ENCODE assay signal across 1 cellular context in the genomic region with DNA sequence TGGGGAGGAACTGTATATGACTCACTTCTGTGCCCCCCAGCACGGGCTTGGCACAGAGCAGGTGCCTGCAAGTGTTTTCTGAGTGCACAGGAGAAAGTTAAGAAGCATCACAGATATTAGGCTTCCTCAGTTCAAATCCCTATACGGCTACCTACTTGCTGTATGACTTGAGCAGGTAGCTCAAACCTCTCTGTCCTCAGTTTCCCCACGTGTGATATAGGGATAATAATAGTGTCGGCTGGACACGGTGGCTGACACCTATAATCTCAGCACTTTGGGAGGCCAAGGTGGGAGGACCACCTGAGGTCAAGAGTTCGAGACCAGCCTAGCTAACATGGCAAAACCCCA.
TF ChIP-seq lines count a peak whose summit lies in the region.

No MANE protein-coding gene starts in this region.

TF ChIP-seq in H1, 55 proteins besides CTCF, POLR2A, EP300 and RAD21 (continued from another document):
- TF ChIP-seq, protein P1, sequence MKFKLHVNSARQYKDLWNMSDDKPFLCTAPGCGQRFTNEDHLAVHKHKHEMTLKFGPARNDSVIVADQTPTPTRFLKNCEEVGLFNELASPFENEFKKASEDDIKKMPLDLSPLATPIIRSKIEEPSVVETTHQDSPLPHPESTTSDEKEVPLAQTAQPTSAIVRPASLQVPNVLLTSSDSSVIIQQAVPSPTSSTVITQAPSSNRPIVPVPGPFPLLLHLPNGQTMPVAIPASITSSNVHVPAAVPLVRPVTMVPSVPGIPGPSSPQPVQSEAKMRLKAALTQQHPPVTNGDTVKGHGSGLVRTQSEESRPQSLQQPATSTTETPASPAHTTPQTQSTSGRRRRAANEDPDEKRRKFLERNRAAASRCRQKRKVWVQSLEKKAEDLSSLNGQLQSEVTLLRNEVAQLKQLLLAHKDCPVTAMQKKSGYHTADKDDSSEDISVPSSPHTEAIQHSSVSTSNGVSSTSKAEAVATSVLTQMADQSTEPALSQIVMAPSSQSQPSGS (IDR thresholded peaks at IDR 0.05; ENCODE audit: low read length) = no peak
- TF ChIP-seq, protein P2, sequence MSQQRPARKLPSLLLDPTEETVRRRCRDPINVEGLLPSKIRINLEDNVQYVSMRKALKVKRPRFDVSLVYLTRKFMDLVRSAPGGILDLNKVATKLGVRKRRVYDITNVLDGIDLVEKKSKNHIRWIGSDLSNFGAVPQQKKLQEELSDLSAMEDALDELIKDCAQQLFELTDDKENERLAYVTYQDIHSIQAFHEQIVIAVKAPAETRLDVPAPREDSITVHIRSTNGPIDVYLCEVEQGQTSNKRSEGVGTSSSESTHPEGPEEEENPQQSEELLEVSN (IDR thresholded peaks at IDR 0.05) = no peak
- TF ChIP-seq SUZ12 (IDR thresholded peaks at IDR 0.05; ENCODE audit: low read length) (no peak), SP1 (IDR thresholded peaks at IDR 0.05; ENCODE audit: low read depth, low read length) (no peak), HDAC2 (IDR thresholded peaks at IDR 0.05; ENCODE audit: borderline replicate concordance in 1 of 2, low read depth in 2 of 2, low read length in 2 of 2) (no peak)
